Comparison of ENCODE assay signal across 28 cellular contexts in the genomic region with DNA sequence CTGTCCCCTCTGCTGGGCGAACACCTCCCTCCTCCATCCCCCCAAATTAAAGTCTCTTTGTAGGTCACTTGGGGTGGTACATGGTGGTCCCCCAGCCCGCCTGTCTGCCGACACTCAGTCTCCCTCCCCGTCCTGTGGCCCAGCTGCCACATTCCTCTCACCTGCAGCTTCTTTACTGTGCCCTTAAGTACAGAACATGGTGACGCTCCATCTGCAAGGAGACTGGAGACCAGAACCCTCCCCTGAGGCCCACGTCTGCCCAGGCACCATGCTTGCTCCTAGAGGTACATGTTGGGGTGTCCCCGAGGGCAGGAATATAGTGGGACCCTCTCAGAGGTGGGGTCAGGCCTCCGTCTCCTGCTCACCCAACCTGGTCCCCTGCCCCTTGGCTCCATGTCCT. TPM values are rescaled to one million over a fixed set of nuclear protein-coding genes. Genes with fewer than 3 reads are reported as not detected.
DNase-seq lines count a peak whose midpoint lies in the region; ATAC-seq, FAIRE-seq and TF ChIP-seq lines count a peak whose summit lies in the region.
"Had no signal": no experiment of that assay in that cellular context is flagged by ENCODE, and none has a peak within 500 bp of the region (broad histone marks: within the 10 kb centered on the region; RNA-seq: fewer than 3 reads in every experiment).

No MANE protein-coding gene starts in this region.

- peaks cover 51% of the 10 kb centered on the region for H3K4me1 ChIP-seq in DND-41 (ENCODE audit: insufficient read depth, low read length)
- peaks cover 10% of the 10 kb centered on the region for H3K4me1 ChIP-seq in astrocyte (ENCODE audit: insufficient read depth, low read length)
- peaks cover 5 to 12% of the 10 kb centered on the region in 2 experiments for H3K4me1 ChIP-seq in trophoblast cell (ENCODE audit: control insufficient read depth in 1 of 2, insufficient read depth in 2 of 2, low read length in 2 of 2)

- no peak overlapping the region for H3K23ac ChIP-seq in trophoblast cell (ENCODE audit: low read length)

- FAIRE-seq in astrocyte (lab: Jason Lieb, UNC): no peak
- FAIRE-seq: GM12891 had no signal

- no peak overlapping the region for H2BK12ac ChIP-seq in trophoblast cell (ENCODE audit: low read length)

- H4K12ac ChIP-seq in trophoblast cell (ENCODE audit: low read depth, low read length): no peak overlapping the region

- no peak overlapping the region for H3K4me3 Mint-ChIP-seq in activated CD4-positive, alpha-beta memory T cell treated with anti-CD3 and anti-CD28 coated beads for 36 hours
- H3K4me3 Mint-ChIP-seq in activated CD4-positive, alpha-beta memory T cell treated with anti-CD3 and anti-CD28 coated beads, Interleukin-2, amount 10 ng/mL, durations not matched to agents 7 days and 5 days: no peak overlapping the region
- H3K4me3 Mint-ChIP-seq in astrocyte (ENCODE audit: unreplicated experiment): no peak overlapping the region
- H3K4me3 Mint-ChIP-seq: activated T-cell treated with anti-CD3 and anti-CD28 coated beads, Interleukin-2, amount 50 U/mL, for 24 hours had no signal

- H3K9me3 ChIP-seq in DND-41 (ENCODE audit: insufficient read depth, low read length, severe bottlenecking) (no peaks in the 10 kb centered on the region), astrocyte (ENCODE audit: insufficient read depth, low read depth, low read length) (no peaks in the 10 kb centered on the region), trophoblast cell (ENCODE audit: insufficient read depth, low read depth, low read length) (no peaks in the 10 kb centered on the region)
- H3K9me3 ChIP-seq: BE2C, uterus had no signal

- peaks cover 58% of the 10 kb centered on the region for H3K4me1 Mint-ChIP-seq in activated CD4-positive, alpha-beta memory T cell treated with anti-CD3 and anti-CD28 coated beads for 36 hours (ENCODE audit: low read depth)
- peaks cover 54% of the 10 kb centered on the region for H3K4me1 Mint-ChIP-seq in activated CD4-positive, alpha-beta memory T cell treated with anti-CD3 and anti-CD28 coated beads, Interleukin-2, amount 10 ng/mL, durations not matched to agents 7 days and 5 days
- peaks cover 16% of the 10 kb centered on the region for H3K4me1 Mint-ChIP-seq in astrocyte (ENCODE audit: low read depth, unreplicated experiment)

- no peak overlapping the region for H3K18ac ChIP-seq in trophoblast cell (ENCODE audit: low read length)

- H3K27ac Mint-ChIP-seq in activated CD4-positive, alpha-beta memory T cell treated with anti-CD3 and anti-CD28 coated beads for 36 hours: peak overlapping the region; percentile 13
- H3K27ac Mint-ChIP-seq in activated CD4-positive, alpha-beta memory T cell treated with anti-CD3 and anti-CD28 coated beads, Interleukin-2, amount 10 ng/mL, durations not matched to agents 7 days and 5 days: no peak overlapping the region
- H3K27ac Mint-ChIP-seq in astrocyte (ENCODE audit: unreplicated experiment): peak overlapping the region; percentile 20
- H3K27ac Mint-ChIP-seq: activated T-cell treated with anti-CD3 and anti-CD28 coated beads, Interleukin-2, amount 50 U/mL, for 24 hours had no signal

- no peaks in the 10 kb centered on the region for H3K36me3 ChIP-seq in DND-41 (ENCODE audit: insufficient read depth, low read length)
- no peaks in the 10 kb centered on the region for H3K36me3 ChIP-seq in astrocyte (ENCODE audit: insufficient read depth, low read length)
- no peaks in the 10 kb centered on the region for H3K36me3 ChIP-seq in trophoblast cell (ENCODE audit: control insufficient read depth in 1 of 2, insufficient read depth in 2 of 2, low read length in 2 of 2)
- H3K36me3 ChIP-seq: BE2C, uterus, WERI-Rb-1 had no signal

- H3K9me3 Mint-ChIP-seq in activated CD4-positive, alpha-beta memory T cell treated with anti-CD3 and anti-CD28 coated beads for 36 hours: no peaks in the 10 kb centered on the region
- H3K9me3 Mint-ChIP-seq in activated CD4-positive, alpha-beta memory T cell treated with anti-CD3 and anti-CD28 coated beads, Interleukin-2, amount 10 ng/mL, durations not matched to agents 7 days and 5 days: no peaks in the 10 kb centered on the region
- H3K9me3 Mint-ChIP-seq in astrocyte (ENCODE audit: unreplicated experiment): no peaks in the 10 kb centered on the region
- H3K9me3 Mint-ChIP-seq: activated T-cell treated with anti-CD3 and anti-CD28 coated beads, Interleukin-2, amount 50 U/mL, for 24 hours had no signal

- H2AK5ac ChIP-seq in trophoblast cell (ENCODE audit: low read length): no peak overlapping the region

- TF ChIP-seq CTCF in DND-41 (IDR thresholded peaks at IDR 0.05; ENCODE audit: borderline replicate concordance, extremely low read depth, low read length, poor library complexity, severe bottlenecking) (no peak), astrocyte (IDR thresholded peaks at IDR 0.05; ENCODE audit: insufficient read depth, low read depth, low read length) (no peak)

- POLR2A ChIA-PET in activated CD4-positive, alpha-beta memory T cell treated with anti-CD3 and anti-CD28 coated beads for 36 hours (lab: Charles Lee): interaction anchor here (1.6 to 14.6 kb wide), 3 partner anchors 10 to 36 kb away, joined by 4 to 460 read pairs (median 9); no protein-coding TSS in a partner anchor
- POLR2A ChIA-PET in activated CD4-positive, alpha-beta memory T cell treated with anti-CD3 and anti-CD28 coated beads, Interleukin-2, amount 10 ng/mL, durations not matched to agents 7 days and 5 days (lab: Charles Lee): interaction anchor here (25.5 kb wide), 1 partner anchor 27 kb away, joined by 1068 read pairs; the partner anchor contains the start of gene CDC42BPG

- WGBS in trophoblast cell (ENCODE audit: extremely low coverage, insufficient coverage, insufficient read length): no CpG with 5 or more reads among the region's 8 CpGs

- peaks cover 1% of the 10 kb centered on the region for H3K36me3 Mint-ChIP-seq in activated CD4-positive, alpha-beta memory T cell treated with anti-CD3 and anti-CD28 coated beads for 36 hours
- no peaks in the 10 kb centered on the region for H3K36me3 Mint-ChIP-seq in activated CD4-positive, alpha-beta memory T cell treated with anti-CD3 and anti-CD28 coated beads, Interleukin-2, amount 10 ng/mL, durations not matched to agents 7 days and 5 days (ENCODE audit: low read depth)
- no peaks in the 10 kb centered on the region for H3K36me3 Mint-ChIP-seq in astrocyte (ENCODE audit: low read depth, unreplicated experiment)

- H3K79me2 ChIP-seq in DND-41 (ENCODE audit: insufficient read depth, low read length): peaks cover 2% of the 10 kb centered on the region
- H3K79me2 ChIP-seq in astrocyte (ENCODE audit: insufficient read depth, low read length): no peaks in the 10 kb centered on the region
- peaks cover 1% of the 10 kb centered on the region for H3K79me2 ChIP-seq in trophoblast cell (ENCODE audit: control insufficient read depth, insufficient read depth, low read length, poor library complexity)

- H4K20me1 ChIP-seq in DND-41 (ENCODE audit: insufficient read depth, low read length): no peaks in the 10 kb centered on the region
- H4K20me1 ChIP-seq in astrocyte (ENCODE audit: insufficient read depth, low read length): no peaks in the 10 kb centered on the region

- no peak overlapping the region for H2BK120ac ChIP-seq in trophoblast cell (ENCODE audit: insufficient read depth, low read length, poor library complexity)

- H3K4me2 ChIP-seq in DND-41 (ENCODE audit: insufficient read depth, low read length): no peak overlapping the region
- no peak overlapping the region for H3K4me2 ChIP-seq in astrocyte (ENCODE audit: low read length)
- no peak overlapping the region for H3K4me2 ChIP-seq in trophoblast cell (ENCODE audit: low read length)

- H3K79me1 ChIP-seq in trophoblast cell (ENCODE audit: low read length): peaks cover 8% of the 10 kb centered on the region

- ATAC-seq in DND-41 (ENCODE audit: insufficient read depth, low read depth) (no peak), GM21381 (IDR thresholded peaks at IDR 0.05; ENCODE audit: unreplicated experiment) (no peak)

- H3K4me3 ChIP-seq in DND-41 (ENCODE audit: low read depth in 1 of 2, low read length in 2 of 2) (no peak overlapping the region), astrocyte (ENCODE audit: insufficient read depth, low read depth, low read length) (no peak overlapping the region), trophoblast cell (ENCODE audit: low read depth, low read length) (no peak overlapping the region)
- H3K4me3 ChIP-seq: uterus had no signal

- H4K91ac ChIP-seq in trophoblast cell (ENCODE audit: low read depth, low read length): peak overlapping the region; percentile 1

- H3K27me3 Mint-ChIP-seq in activated CD4-positive, alpha-beta memory T cell treated with anti-CD3 and anti-CD28 coated beads for 36 hours: no peaks in the 10 kb centered on the region
- H3K27me3 Mint-ChIP-seq in activated CD4-positive, alpha-beta memory T cell treated with anti-CD3 and anti-CD28 coated beads, Interleukin-2, amount 10 ng/mL, durations not matched to agents 7 days and 5 days: no peaks in the 10 kb centered on the region
- H3K27me3 Mint-ChIP-seq in astrocyte (ENCODE audit: low read depth, unreplicated experiment): peaks cover 5% of the 10 kb centered on the region
- H3K27me3 Mint-ChIP-seq: activated T-cell treated with anti-CD3 and anti-CD28 coated beads, Interleukin-2, amount 50 U/mL, for 24 hours had no signal

- intact Hi-C loops in activated CD4-positive, alpha-beta memory T cell treated with anti-CD3 and anti-CD28 coated beads for 36 hours (cut with micrococcal nuclease): no loop called here

- CTCF ChIA-PET in activated CD4-positive, alpha-beta memory T cell treated with anti-CD3 and anti-CD28 coated beads for 36 hours (lab: Charles Lee): interaction anchor here (29.7 kb wide), 1 partner anchor 28 kb away, joined by 1198 read pairs; the partner anchor contains the start of gene CDC42BPG
- CTCF ChIA-PET in activated CD4-positive, alpha-beta memory T cell treated with anti-CD3 and anti-CD28 coated beads, Interleukin-2, amount 10 ng/mL, durations not matched to agents 7 days and 5 days (lab: Charles Lee): interaction anchor here (30.2 kb wide), 1 partner anchor 29 kb away, joined by 957 read pairs; the partner anchor contains the start of gene CDC42BPG

- H3K9ac ChIP-seq in DND-41 (ENCODE audit: low read depth, low read length): no peak overlapping the region; the same call in 1 of the 2 replicates
- H3K9ac ChIP-seq in astrocyte (ENCODE audit: low read length): no peak overlapping the region
- H3K9ac ChIP-seq in trophoblast cell (ENCODE audit: low read length): no peak overlapping the region

- no peaks in the 10 kb centered on the region for H3K27me3 ChIP-seq in DND-41 (ENCODE audit: insufficient read depth, low read length, poor library complexity)
- H3K27me3 ChIP-seq in astrocyte (ENCODE audit: insufficient read depth, low read length): no peaks in the 10 kb centered on the region
- H3K27me3 ChIP-seq in trophoblast cell (ENCODE audit: insufficient read depth, low read length): no peaks in the 10 kb centered on the region
- H3K27me3 ChIP-seq: BE2C, uterus had no signal

- no peak overlapping the region for H4K8ac ChIP-seq in trophoblast cell (ENCODE audit: low read depth, low read length)

- no peak overlapping the region for H3K14ac ChIP-seq in trophoblast cell (ENCODE audit: low read length)

- H2AFZ ChIP-seq in DND-41 (ENCODE audit: low read depth, low read length) (no peak overlapping the region), astrocyte (ENCODE audit: low read depth, low read length) (no peak overlapping the region), trophoblast cell (ENCODE audit: insufficient read depth, low read length, poor library complexity) (no peak overlapping the region)

- DNase-seq in activated CD4-positive, alpha-beta memory T cell treated with anti-CD3 and anti-CD28 coated beads for 36 hours: no peak
- DNase-seq in activated CD4-positive, alpha-beta memory T cell treated with anti-CD3 and anti-CD28 coated beads, Interleukin-2, amount 10 ng/mL, durations not matched to agents 7 days and 5 days: no peak
- DNase-seq in DND-41: no peak
- DNase-seq in astrocyte (ENCODE audit: low read depth): no peak
- DNase-seq in trophoblast cell: no peak
- no peak for DNase-seq in cerebellum (ENCODE audit: low spot score)
- DNase-seq in HCEC 1CT: no peak
- DNase-seq: activated CD4-positive, alpha-beta T cell treated with anti-CD3 and anti-CD28 coated beads, Interleukin-2, amount 50 U/mL, for 48 hours; activated naive CD4-positive, alpha-beta T cell treated with Interleukin-2 at 50 U/mL for 16 hours; activated T-cell treated with anti-CD3 and anti-CD28 coated beads, Interleukin-2, amount 50 U/mL, for 24 hours; BE2C; central memory CD4-positive, alpha-beta T cell; glutamatergic neuron; Kasumi-1; mammary epithelial cell; NCI-H1694; NCI-H526; occipital lobe; substantia nigra; uterus; WERI-Rb-1 had no signal

- H3K4ac ChIP-seq in trophoblast cell (ENCODE audit: low read depth, low read length): no peak overlapping the region

- H2BK5ac ChIP-seq in trophoblast cell (ENCODE audit: low read depth, low read length, poor library complexity): no peak overlapping the region

- H3K27ac ChIP-seq in DND-41 (ENCODE audit: low read length): peak overlapping the region; percentile 18; the same call in 1 of the 2 replicates
- H3K27ac ChIP-seq in astrocyte (ENCODE audit: low read depth, low read length): no peak overlapping the region
- no peak overlapping the region for H3K27ac ChIP-seq in trophoblast cell (ENCODE audit: low read depth, low read length)
- H3K27ac ChIP-seq: WERI-Rb-1 had no signal

RNA-seq across cellular contexts. Expression of gene EHD1, which starts 5.6 kb away (rescaled TPM):
- 100 to 1,000 TPM; 103 to 113 TPM for total RNA-seq in activated CD4-positive, alpha-beta memory T cell treated with anti-CD3 and anti-CD28 coated beads for 36 hours
- total RNA-seq in activated CD4-positive, alpha-beta memory T cell treated with anti-CD3 and anti-CD28 coated beads, Interleukin-2, amount 10 ng/mL, durations not matched to agents 7 days and 5 days: 100 to 1,000 TPM; 138 to 146 TPM
- 182 and 201 TPM in 2 replicates for total RNA-seq in astrocyte
- polyA plus RNA-seq in trophoblast cell (2013): 138 and 148 TPM in 2 replicates
- total RNA-seq in cerebellum: 34.0 TPM

RNA-seq across cellular contexts. Expression of gene ATG2A, which starts 33.0 kb away (rescaled TPM):
- total RNA-seq in activated CD4-positive, alpha-beta memory T cell treated with anti-CD3 and anti-CD28 coated beads for 36 hours: 10 to 100 TPM; 20.2 to 20.5 TPM
- 10 to 100 TPM; 37.4 to 40.7 TPM for total RNA-seq in activated CD4-positive, alpha-beta memory T cell treated with anti-CD3 and anti-CD28 coated beads, Interleukin-2, amount 10 ng/mL, durations not matched to agents 7 days and 5 days
- total RNA-seq in astrocyte (21.4 and 21.8 TPM in 2 replicates), cerebellum (9.6 TPM)
- 16.5 and 17.3 TPM in 2 replicates for polyA plus RNA-seq in trophoblast cell (2013)

RNA-seq across cellular contexts. Expression of gene CDC42BPG, which starts 39.6 kb away (rescaled TPM):
- under 1 TPM; 0.39 to 0.69 TPM for total RNA-seq in activated CD4-positive, alpha-beta memory T cell treated with anti-CD3 and anti-CD28 coated beads for 36 hours
- total RNA-seq in activated CD4-positive, alpha-beta memory T cell treated with anti-CD3 and anti-CD28 coated beads, Interleukin-2, amount 10 ng/mL, durations not matched to agents 7 days and 5 days: under 1 TPM; 0.65 to 0.70 TPM
- total RNA-seq in astrocyte: 2.0 and 4.6 TPM in 2 replicates
- 19.4 and 20.9 TPM in 2 replicates for polyA plus RNA-seq in trophoblast cell (2013)
- 1.4 TPM for total RNA-seq in cerebellum
- total RNA-seq: RPMI7951 had no signal

RNA-seq across cellular contexts. Expression of gene PPP2R5B, which starts 40.5 kb away (rescaled TPM):
- total RNA-seq in activated CD4-positive, alpha-beta memory T cell treated with anti-CD3 and anti-CD28 coated beads for 36 hours: 10 to 100 TPM in 1 of 2 experiments, 1 to 10 TPM in 1; 9.7 to 11.9 TPM
- total RNA-seq in activated CD4-positive, alpha-beta memory T cell treated with anti-CD3 and anti-CD28 coated beads, Interleukin-2, amount 10 ng/mL, durations not matched to agents 7 days and 5 days: 10 to 100 TPM; 19.8 to 21.1 TPM
- 22.5 and 24.1 TPM in 2 replicates for total RNA-seq in astrocyte
- 10.5 and 11.1 TPM in 2 replicates for polyA plus RNA-seq in trophoblast cell (2013)
- 18.2 TPM for total RNA-seq in cerebellum

RNA-seq across cellular contexts. Expression of gene GPHA2, which starts 51.7 kb away (rescaled TPM):
- total RNA-seq in activated CD4-positive, alpha-beta memory T cell treated with anti-CD3 and anti-CD28 coated beads for 36 hours: under 1 TPM in 1 of 2 experiments, not detected in 1; 0.46 TPM
- total RNA-seq in activated CD4-positive, alpha-beta memory T cell treated with anti-CD3 and anti-CD28 coated beads, Interleukin-2, amount 10 ng/mL, durations not matched to agents 7 days and 5 days: not detected
- total RNA-seq in astrocyte: not detected in 2 replicates
- 0.19 TPM in 1 of 2 replicates, not detected in the other for polyA plus RNA-seq in trophoblast cell (2013)
- not detected for total RNA-seq in cerebellum
- total RNA-seq: A673, aorta, H4, mammary epithelial cell, occipital lobe, RPMI7951, SK-MEL-5, uterus had no signal
- polyA plus RNA-seq: mammary epithelial cell had no signal
